1 cellular context compared by ENCODE assay signal in the genomic region with DNA sequence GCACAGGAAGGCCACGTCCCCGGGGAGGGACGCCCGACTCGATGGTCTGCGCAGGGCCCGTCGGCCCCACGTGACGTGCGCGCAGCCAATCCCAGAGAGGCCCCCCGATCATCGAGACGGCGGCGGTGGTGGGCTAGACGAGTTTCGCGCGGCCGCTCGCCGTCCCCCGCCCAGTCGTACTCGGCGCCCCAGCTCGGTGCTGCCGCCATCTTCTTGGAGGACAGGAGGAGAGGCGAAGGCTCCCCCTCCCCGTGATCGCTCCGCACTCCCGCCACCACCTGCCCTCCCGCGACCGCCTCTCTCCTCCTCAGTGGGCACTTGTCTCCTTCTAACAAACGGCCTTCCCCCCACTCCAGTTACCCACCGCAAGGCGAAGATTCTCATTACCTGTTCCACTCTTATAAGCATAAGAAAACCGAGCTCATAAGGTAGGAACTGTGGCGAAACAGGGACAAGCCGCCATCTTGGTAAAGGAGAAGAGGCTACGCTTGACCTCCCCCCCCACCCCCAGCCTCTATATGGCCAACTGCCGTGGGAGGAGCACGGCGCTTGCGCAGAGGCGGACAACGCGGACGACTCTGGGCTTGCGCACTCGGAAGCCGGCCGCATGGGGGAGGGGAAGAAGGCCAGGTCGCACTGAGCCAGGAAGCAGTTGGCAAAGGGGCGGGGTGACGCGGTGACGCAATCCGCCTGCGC.
TF ChIP-seq lines count a peak whose summit lies in the region.

A gene with protein sequence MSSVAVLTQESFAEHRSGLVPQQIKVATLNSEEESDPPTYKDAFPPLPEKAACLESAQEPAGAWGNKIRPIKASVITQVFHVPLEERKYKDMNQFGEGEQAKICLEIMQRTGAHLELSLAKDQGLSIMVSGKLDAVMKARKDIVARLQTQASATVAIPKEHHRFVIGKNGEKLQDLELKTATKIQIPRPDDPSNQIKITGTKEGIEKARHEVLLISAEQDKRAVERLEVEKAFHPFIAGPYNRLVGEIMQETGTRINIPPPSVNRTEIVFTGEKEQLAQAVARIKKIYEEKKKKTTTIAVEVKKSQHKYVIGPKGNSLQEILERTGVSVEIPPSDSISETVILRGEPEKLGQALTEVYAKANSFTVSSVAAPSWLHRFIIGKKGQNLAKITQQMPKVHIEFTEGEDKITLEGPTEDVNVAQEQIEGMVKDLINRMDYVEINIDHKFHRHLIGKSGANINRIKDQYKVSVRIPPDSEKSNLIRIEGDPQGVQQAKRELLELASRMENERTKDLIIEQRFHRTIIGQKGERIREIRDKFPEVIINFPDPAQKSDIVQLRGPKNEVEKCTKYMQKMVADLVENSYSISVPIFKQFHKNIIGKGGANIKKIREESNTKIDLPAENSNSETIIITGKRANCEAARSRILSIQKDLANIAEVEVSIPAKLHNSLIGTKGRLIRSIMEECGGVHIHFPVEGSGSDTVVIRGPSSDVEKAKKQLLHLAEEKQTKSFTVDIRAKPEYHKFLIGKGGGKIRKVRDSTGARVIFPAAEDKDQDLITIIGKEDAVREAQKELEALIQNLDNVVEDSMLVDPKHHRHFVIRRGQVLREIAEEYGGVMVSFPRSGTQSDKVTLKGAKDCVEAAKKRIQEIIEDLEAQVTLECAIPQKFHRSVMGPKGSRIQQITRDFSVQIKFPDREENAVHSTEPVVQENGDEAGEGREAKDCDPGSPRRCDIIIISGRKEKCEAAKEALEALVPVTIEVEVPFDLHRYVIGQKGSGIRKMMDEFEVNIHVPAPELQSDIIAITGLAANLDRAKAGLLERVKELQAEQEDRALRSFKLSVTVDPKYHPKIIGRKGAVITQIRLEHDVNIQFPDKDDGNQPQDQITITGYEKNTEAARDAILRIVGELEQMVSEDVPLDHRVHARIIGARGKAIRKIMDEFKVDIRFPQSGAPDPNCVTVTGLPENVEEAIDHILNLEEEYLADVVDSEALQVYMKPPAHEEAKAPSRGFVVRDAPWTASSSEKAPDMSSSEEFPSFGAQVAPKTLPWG (N-terminal part only) (minus strand): TSS at position 490 of the 696 bp plus-strand sequence. CDS start 48,803 bp downstream, outside the sequence.

TF ChIP-seq in GM12878, 131 proteins besides CTCF, POLR2A, EP300 and RAD21 (continued from another document):
- TF ChIP-seq, protein P1, sequence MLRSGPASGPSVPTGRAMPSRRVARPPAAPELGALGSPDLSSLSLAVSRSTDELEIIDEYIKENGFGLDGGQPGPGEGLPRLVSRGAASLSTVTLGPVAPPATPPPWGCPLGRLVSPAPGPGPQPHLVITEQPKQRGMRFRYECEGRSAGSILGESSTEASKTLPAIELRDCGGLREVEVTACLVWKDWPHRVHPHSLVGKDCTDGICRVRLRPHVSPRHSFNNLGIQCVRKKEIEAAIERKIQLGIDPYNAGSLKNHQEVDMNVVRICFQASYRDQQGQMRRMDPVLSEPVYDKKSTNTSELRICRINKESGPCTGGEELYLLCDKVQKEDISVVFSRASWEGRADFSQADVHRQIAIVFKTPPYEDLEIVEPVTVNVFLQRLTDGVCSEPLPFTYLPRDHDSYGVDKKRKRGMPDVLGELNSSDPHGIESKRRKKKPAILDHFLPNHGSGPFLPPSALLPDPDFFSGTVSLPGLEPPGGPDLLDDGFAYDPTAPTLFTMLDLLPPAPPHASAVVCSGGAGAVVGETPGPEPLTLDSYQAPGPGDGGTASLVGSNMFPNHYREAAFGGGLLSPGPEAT (IDR thresholded peaks at IDR 0.05; ENCODE audit: low read depth): peak; percentile 79
- TF ChIP-seq BACH1 (IDR thresholded peaks at IDR 0.05; ENCODE audit: borderline replicate concordance) (0 out of 2 replicates have a peak, but pooled peaks have one; percentile 11), NR2C1 (IDR thresholded peaks at IDR 0.05) (peak; percentile 78), BMI1 (IDR thresholded peaks at IDR 0.05; ENCODE audit: borderline replicate concordance) (no peak)
- TF ChIP-seq, protein P2, sequence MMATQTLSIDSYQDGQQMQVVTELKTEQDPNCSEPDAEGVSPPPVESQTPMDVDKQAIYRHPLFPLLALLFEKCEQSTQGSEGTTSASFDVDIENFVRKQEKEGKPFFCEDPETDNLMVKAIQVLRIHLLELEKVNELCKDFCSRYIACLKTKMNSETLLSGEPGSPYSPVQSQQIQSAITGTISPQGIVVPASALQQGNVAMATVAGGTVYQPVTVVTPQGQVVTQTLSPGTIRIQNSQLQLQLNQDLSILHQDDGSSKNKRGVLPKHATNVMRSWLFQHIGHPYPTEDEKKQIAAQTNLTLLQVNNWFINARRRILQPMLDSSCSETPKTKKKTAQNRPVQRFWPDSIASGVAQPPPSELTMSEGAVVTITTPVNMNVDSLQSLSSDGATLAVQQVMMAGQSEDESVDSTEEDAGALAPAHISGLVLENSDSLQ (IDR thresholded peaks at IDR 0.05): peak; percentile 73
TF ChIP-seq in GM12878: peak in this region for 57.
